ENCODE assay signal across 8 cellular contexts in the genomic region with DNA sequence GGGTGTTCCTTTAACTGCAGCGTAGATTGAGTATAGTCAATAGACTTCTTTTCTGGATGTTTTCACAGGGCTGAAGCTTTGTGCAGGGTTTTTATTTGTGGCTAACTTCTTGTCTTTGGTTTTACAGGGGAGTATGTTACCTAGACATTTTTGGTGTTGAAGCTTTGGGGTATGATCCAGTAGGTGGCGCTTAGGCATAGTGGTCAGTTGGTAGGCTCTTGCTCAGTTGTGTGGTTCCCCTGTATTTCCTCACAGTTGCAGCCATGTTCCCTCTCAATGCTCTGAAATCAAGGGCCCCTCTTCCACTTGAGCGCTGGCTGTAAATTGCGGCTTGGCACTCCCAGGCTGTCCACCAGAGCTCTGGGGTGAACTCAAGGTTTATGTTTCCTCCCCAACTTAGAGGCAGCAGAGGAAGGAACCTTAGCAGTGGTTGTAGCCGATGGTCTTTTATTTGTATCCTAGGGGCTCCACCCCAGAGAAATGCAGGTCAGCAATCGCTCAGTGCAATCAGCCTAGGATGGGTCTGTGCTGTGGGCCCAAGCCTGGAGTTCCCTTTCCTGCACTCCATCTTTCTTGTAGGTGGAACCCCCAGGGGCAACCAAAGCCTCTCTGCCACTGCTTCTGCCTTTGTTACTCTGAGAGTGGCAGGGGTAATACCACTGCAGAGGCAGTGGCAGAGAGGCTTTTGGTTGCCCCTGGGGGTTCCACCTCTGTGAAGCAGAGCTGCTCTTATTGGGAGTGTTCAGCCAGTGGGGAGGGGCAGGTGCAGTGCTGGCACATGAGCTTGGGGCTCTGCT. TPM values are rescaled to one million over a fixed set of nuclear protein-coding genes. Genes with fewer than 3 reads are reported as not detected.
DNase-seq lines count a peak whose midpoint lies in the region; ATAC-seq and TF ChIP-seq lines count a peak whose summit lies in the region.

No MANE protein-coding gene starts in this region.

- TF ChIP-seq CTCF in colonic mucosa (IDR thresholded peaks at IDR 0.05) (peak; percentile 34), lower lobe of right lung (IDR thresholded peaks at IDR 0.05) (peak; percentile 52), tibial nerve (IDR thresholded peaks at IDR 0.05) (peak in 3 of 5 experiments; percentile 13 to 55 (median 42))

- peak; percentile 54 for DNase-seq in COLO829 (ENCODE audit: low spot score)
- DNase-seq in SK-N-DZ (ENCODE audit: low spot score): peak; percentile 74
- peak; percentile 54 for DNase-seq in colonic mucosa
- DNase-seq in lower lobe of right lung: no peak
- peak in 1 of 2 donors; percentile 67 for DNase-seq in tibial nerve (ENCODE audit: low spot score in 2 of 2)
- no peak for DNase-seq in NCI-H2171 treated with DMSO at 0.1 percent for 48 hours (lab: John Stamatoyannopoulos, UW)

- no peak overlapping the region for H3K9ac ChIP-seq in colonic mucosa (ENCODE audit: low read depth in 2 of 2, low read length in 2 of 2)

- H3K27me3 ChIP-seq in colonic mucosa (no peaks in the 10 kb centered on the region), lower lobe of right lung (ENCODE audit: low read depth) (no peaks in the 10 kb centered on the region), tibial nerve (no peaks in the 10 kb centered on the region)

- ATAC-seq in GM18909 (IDR thresholded peaks at IDR 0.05; ENCODE audit: poor library complexity, unreplicated experiment) (peak; percentile 66), HG03439 (IDR thresholded peaks at IDR 0.05; ENCODE audit: unreplicated experiment) (peak; percentile 46), lower lobe of right lung (peak; percentile 76 to 85)

- H3K4me3 ChIP-seq in colonic mucosa (no peak overlapping the region), lower lobe of right lung (no peak overlapping the region), tibial nerve (no peak overlapping the region)

- TF ChIP-seq EP300 in tibial nerve (IDR thresholded peaks at IDR 0.05): no peak

- WGBS in tibial nerve, 2 donors: 64 to 68% methylated on average over 6 of the region's 6 CpGs

- H3K36me3 ChIP-seq in colonic mucosa (no peaks in the 10 kb centered on the region), lower lobe of right lung (no peaks in the 10 kb centered on the region), tibial nerve (no peaks in the 10 kb centered on the region)

- intact Hi-C loops in colonic mucosa (cut with DNase I) (loop anchor here (5.0 kb wide), 2 partner anchors 236 to 341 kb away; no protein-coding TSS in a partner anchor), lower lobe of right lung (cut with DNase I) (no loop called here)

- H3K9me3 ChIP-seq in colonic mucosa (no peaks in the 10 kb centered on the region), lower lobe of right lung (no peaks in the 10 kb centered on the region), tibial nerve (no peaks in the 10 kb centered on the region)

- H3K27ac ChIP-seq in colonic mucosa: no peak overlapping the region
- H3K27ac ChIP-seq in lower lobe of right lung: no peak overlapping the region
- no peak overlapping the region for H3K27ac ChIP-seq in tibial nerve

- TF ChIP-seq POLR2A in tibial nerve (IDR thresholded peaks at IDR 0.05): no peak

- no peaks in the 10 kb centered on the region for H3K4me1 ChIP-seq in colonic mucosa
- H3K4me1 ChIP-seq in lower lobe of right lung: peaks cover 6% of the 10 kb centered on the region
- peaks cover 0 to 10% (median 0%) of the 10 kb centered on the region in 4 donors for H3K4me1 ChIP-seq in tibial nerve

RNA-seq across cellular contexts. Expression of gene CMAS, which starts 55.1 kb away (rescaled TPM):
- 52.4 and 60.2 TPM in 2 replicates for polyA plus RNA-seq in SK-N-DZ (2014; cell fraction: cytosol; rRNA removed)
- 38.3 and 49.1 TPM in 2 replicates for polyA plus RNA-seq in SK-N-DZ (2014; cell fraction: nucleus; rRNA removed)
- total RNA-seq in colonic mucosa: 100 to 1,000 TPM; 126 to 189 TPM
- total RNA-seq in lower lobe of right lung: 26.1 TPM
- total RNA-seq in tibial nerve: 10 to 100 TPM; 16.3 to 33.4 (median 21.5) TPM

Comparison
In these comparisons a context has a peak if more than half of its experiments do, and no peak if none do; other contexts are left out.
1. DNase-seq: peak in COLO829 (single experiment), SK-N-DZ (single experiment) and colonic mucosa (single experiment); none in lower lobe of right lung (single experiment) and NCI-H2171 treated with DMSO at 0.1 percent for 48 hours (single experiment).
2. Peak in every context shown above with its lines, with median percentiles within 50 percentile points of each other: ATAC-seq and CTCF ChIP-seq.